Comparison of ENCODE assay signal across 15 cellular contexts in the genomic region with DNA sequence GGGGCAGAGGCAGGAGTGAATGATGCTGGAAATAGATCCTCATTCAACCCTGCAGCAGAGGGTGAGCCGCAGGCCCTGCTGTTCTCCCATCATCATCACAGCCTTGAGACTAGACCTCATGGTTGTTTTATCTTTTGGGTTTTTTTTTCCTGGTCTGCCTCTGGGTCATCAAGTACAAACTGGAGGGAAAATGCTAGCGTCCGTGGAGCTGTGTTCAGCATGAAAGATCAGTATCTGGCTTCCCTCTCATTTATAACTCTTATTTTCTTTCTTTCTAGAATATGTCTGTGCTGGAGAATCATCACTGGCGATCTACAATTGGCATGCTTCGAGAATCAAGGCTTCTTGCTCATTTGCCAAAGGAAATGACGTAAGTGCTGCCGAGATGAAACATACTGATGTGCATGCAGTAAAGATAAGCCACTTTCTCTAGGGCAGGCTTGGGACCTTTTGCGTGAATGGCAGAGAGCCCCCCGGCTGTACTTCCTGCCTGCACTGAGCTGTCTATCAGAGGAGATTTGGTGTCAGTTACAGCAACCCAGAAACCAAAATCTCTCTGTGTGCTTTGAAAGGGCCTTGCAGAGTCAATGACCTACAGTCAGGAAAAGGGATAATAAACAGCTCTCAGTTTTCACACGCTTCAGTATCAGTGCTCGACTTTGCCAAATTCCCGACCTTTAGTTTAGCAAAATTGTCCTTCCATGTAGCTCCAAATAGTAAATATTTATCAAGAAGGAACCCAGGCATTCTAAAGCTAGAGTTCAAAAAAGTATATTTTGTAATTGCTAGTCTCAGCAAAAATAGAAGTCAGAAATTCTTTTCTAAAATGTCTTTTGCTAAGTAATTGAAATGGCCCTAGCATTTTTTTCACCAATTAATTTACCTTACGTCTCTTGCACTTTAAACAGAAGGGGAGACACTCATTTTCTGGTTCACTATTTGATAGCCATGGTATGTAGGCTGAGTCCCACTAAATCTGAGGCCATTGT.
DNase-seq lines count a peak whose midpoint lies in the region; TF ChIP-seq lines count a peak whose summit lies in the region.
"Had no signal": no experiment of that assay in that cellular context is flagged by ENCODE, and none has a peak within 500 bp of the region (broad histone marks: within the 10 kb centered on the region; RNA-seq: fewer than 3 reads in every experiment).

No MANE protein-coding gene starts in this region.

- BruUV-seq in A673 (replicated peaks; lab: Mats Ljungman, UMichigan) = no TSS peak
- BruUV-seq in Calu3 (replicated peaks; lab: Mats Ljungman, UMichigan) = no TSS peak

- peak overlapping the region; percentile 41; the same call in 1 of the 2 replicates for H3K4me2 ChIP-seq in SK-N-SH

- no peak overlapping the region for H3K9ac ChIP-seq in SK-N-SH
- H3K9ac ChIP-seq in mucosa of rectum (ENCODE audit: low read depth in 1 of 2, low read length in 2 of 2) = no peak overlapping the region

- H3K79me2 ChIP-seq in SK-N-SH (ENCODE audit: insufficient read depth) = no peaks in the 10 kb centered on the region

- intact Hi-C loops in A673 (cut with micrococcal nuclease; ENCODE audit: unreplicated experiment) = no loop called here
- intact Hi-C loops in Calu3 (cut with micrococcal nuclease; ENCODE audit: unreplicated experiment) = no loop called here

- H3K27me3 ChIP-seq in A673 (replicated peaks; ENCODE audit: insufficient read depth, low read depth, low read length, poor library complexity) (peaks cover 7% of the 10 kb centered on the region), SK-N-SH (ENCODE audit: insufficient read depth) (no peaks in the 10 kb centered on the region), mucosa of rectum (ENCODE audit: control insufficient read depth in 2 of 2, insufficient read depth in 2 of 2, low read length in 2 of 2) (no peaks in the 10 kb centered on the region), MG63 (no peaks in the 10 kb centered on the region)
- H3K27me3 ChIP-seq: neutrophil, tibial nerve had no signal

- no peaks in the 10 kb centered on the region for H3K9me2 ChIP-seq in SK-N-SH

- H3K4me1 ChIP-seq in A673 (ENCODE audit: insufficient read depth, low read length, poor library complexity, severe bottlenecking) = no peaks in the 10 kb centered on the region
- peaks cover 0 to 12% of the 10 kb centered on the region in 2 experiments; a peak in 2 of 4 replicates for H3K4me1 ChIP-seq in SK-N-SH (ENCODE audit: control insufficient read depth in 1 of 2, insufficient read depth in 2 of 2, low read depth in 1 of 2, low read length in 1 of 2)
- H3K4me1 ChIP-seq in mucosa of rectum (ENCODE audit: control insufficient read depth in 2 of 2, insufficient read depth in 2 of 2, low read length in 2 of 2) = no peaks in the 10 kb centered on the region

- H3F3A ChIP-seq in SK-N-SH (replicated peaks; ENCODE audit: insufficient read depth) = peaks cover 4% of the 10 kb centered on the region

- H3K4me1 Mint-ChIP-seq in Calu3 (ENCODE audit: low read depth, unreplicated experiment) = no peaks in the 10 kb centered on the region
- H3K4me1 Mint-ChIP-seq: B cell had no signal

- no peaks in the 10 kb centered on the region for H3K36me3 Mint-ChIP-seq in Calu3 (ENCODE audit: insufficient read depth, unreplicated experiment)

- no peak overlapping the region for H3K4me3 ChIP-seq in A673 (ENCODE audit: low read depth, low read length, poor library complexity, severe bottlenecking)
- H3K4me3 ChIP-seq in SK-N-SH (ENCODE audit: low read depth in 2 of 2, low read length in 1 of 2) = no peak overlapping the region
- H3K4me3 ChIP-seq in fibroblast of the aortic adventitia (ENCODE audit: low read depth, low read length) = no peak overlapping the region
- H3K4me3 ChIP-seq in mucosa of rectum (ENCODE audit: low read length in 2 of 2) = no peak overlapping the region
- H3K4me3 ChIP-seq in MG63 = no peak overlapping the region
- H3K4me3 ChIP-seq: tibial nerve had no signal

- no peaks in the 10 kb centered on the region for H3K36me3 ChIP-seq in A673 (ENCODE audit: insufficient read depth, low read length, poor library complexity, severe bottlenecking)
- H3K36me3 ChIP-seq in SK-N-SH (replicated peaks in 1 of 2; ENCODE audit: control insufficient read depth in 1 of 2, insufficient read depth in 2 of 2, low read length in 1 of 2) = peaks cover 0 to 6% of the 10 kb centered on the region in 2 experiments
- H3K36me3 ChIP-seq in mucosa of rectum (ENCODE audit: control insufficient read depth in 2 of 2, insufficient read depth in 2 of 2, low read length in 2 of 2) = no peaks in the 10 kb centered on the region
- peaks cover 3% of the 10 kb centered on the region for H3K36me3 ChIP-seq in MG63
- H3K36me3 ChIP-seq: neutrophil had no signal

- H3K9me3 ChIP-seq in A673 (ENCODE audit: low read depth, low read length, poor library complexity, severe bottlenecking) (no peaks in the 10 kb centered on the region), SK-N-SH (no peaks in the 10 kb centered on the region), mucosa of rectum (ENCODE audit: control insufficient read depth in 2 of 2, low read length in 2 of 2) (no peaks in the 10 kb centered on the region), MG63 (no peaks in the 10 kb centered on the region)
- H3K9me3 ChIP-seq: neutrophil, tibial nerve had no signal

- CTCF ChIA-PET in A673 (lab: Charles Lee) (no interaction called here), SK-N-SH (lab: Yijun Ruan, JAX) (interaction anchor here (0.7 to 1.5 kb wide), 3 partner anchors 19 to 136 kb away, joined by 3 to 5 read pairs (median 5); no protein-coding TSS in a partner anchor), Calu3 (lab: Charles Lee) (no interaction called here)

- POLR2A ChIA-PET in A673 (lab: Charles Lee; ENCODE audit: low non-redundant PET) = no interaction called here
- POLR2A ChIA-PET in SK-N-SH (lab: Yijun Ruan, JAX) = interaction anchor here (0.5 to 0.8 kb wide), 4 partner anchors 15 to 321 kb away, joined by 3 read pairs; no protein-coding TSS in a partner anchor

- no peak for TF ChIP-seq CTCF in A673 (conservative IDR thresholded peaks at IDR 0.05; ENCODE audit: low read depth, low read length)
- TF ChIP-seq CTCF in SK-N-SH (IDR thresholded peaks at IDR 0.05) = no peak
- no peak for TF ChIP-seq CTCF in fibroblast of the aortic adventitia (IDR thresholded peaks at IDR 0.05; ENCODE audit: insufficient read depth, low read length)
- no peak for TF ChIP-seq CTCF in Calu3 (IDR thresholded peaks at IDR 0.05; ENCODE audit: unreplicated experiment)

- no peak overlapping the region for H3K27ac Mint-ChIP-seq in Calu3 (ENCODE audit: unreplicated experiment)
- H3K27ac Mint-ChIP-seq: B cell had no signal

- H2AFZ ChIP-seq in SK-N-SH (ENCODE audit: low read depth) = peak overlapping the region; percentile 89

- 44% methylated on average over 13 of the region's 13 CpGs for WGBS in SK-N-SH (ENCODE audit: low lambda C conversion rate)

- TF ChIP-seq RAD21 in SK-N-SH (IDR thresholded peaks at IDR 0.05; ENCODE audit: low read length) = 0 out of 2 replicates have a peak, but pooled peaks have one; percentile 5

- no peaks in the 10 kb centered on the region for H3K9me3 Mint-ChIP-seq in Calu3 (ENCODE audit: low read depth, unreplicated experiment)

- no peak overlapping the region for H3K4me3 Mint-ChIP-seq in Calu3 (ENCODE audit: low read depth, unreplicated experiment)
- H3K4me3 Mint-ChIP-seq: B cell had no signal

- no peaks in the 10 kb centered on the region for H3K27me3 Mint-ChIP-seq in Calu3 (ENCODE audit: unreplicated experiment)
- H3K27me3 Mint-ChIP-seq: B cell had no signal

- TF ChIP-seq EP300 in SK-N-SH (IDR thresholded peaks at IDR 0.05; ENCODE audit: borderline replicate concordance in 1 of 2, low read depth in 1 of 2, low read length in 1 of 2) = peak in 1 of 2 experiments; percentile 86; a peak in 2 of 4 replicates

- H4K20me1 ChIP-seq in SK-N-SH (ENCODE audit: insufficient read depth) = no peaks in the 10 kb centered on the region

- H3K27ac ChIP-seq in A673 (ENCODE audit: low read depth, low read length, poor library complexity, severe bottlenecking) (no peak overlapping the region), SK-N-SH (ENCODE audit: low read depth in 2 of 2, low read length in 1 of 2) (peak overlapping the region; percentile 62 to 94; a peak in 3 of 4 replicates), mucosa of rectum (ENCODE audit: low read depth in 2 of 2, low read length in 2 of 2) (peak overlapping the region; percentile 10 to 35)
- H3K27ac ChIP-seq: neutrophil, tibial nerve had no signal

- DNase-seq in A673 (ENCODE audit: low spot score) (peak; percentile 31), SK-N-SH (peak; percentile 60), fibroblast of the aortic adventitia (ENCODE audit: low read depth) (peak; percentile 95), Calu3 (no peak), NCI-H524 (lab: John Stamatoyannopoulos, UW) (no peak), MG63 (no peak), NCI-H1417 treated with DMSO at 0.1 percent for 48 hours (lab: John Stamatoyannopoulos, UW) (no peak)
- DNase-seq: cortex of kidney, GF-D8, GOT3, NCI-H510A had no signal

TF ChIP-seq in SK-N-SH, 30 proteins besides CTCF, POLR2A, EP300 and RAD21 (continues in another document):
- TF ChIP-seq, protein P1, sequence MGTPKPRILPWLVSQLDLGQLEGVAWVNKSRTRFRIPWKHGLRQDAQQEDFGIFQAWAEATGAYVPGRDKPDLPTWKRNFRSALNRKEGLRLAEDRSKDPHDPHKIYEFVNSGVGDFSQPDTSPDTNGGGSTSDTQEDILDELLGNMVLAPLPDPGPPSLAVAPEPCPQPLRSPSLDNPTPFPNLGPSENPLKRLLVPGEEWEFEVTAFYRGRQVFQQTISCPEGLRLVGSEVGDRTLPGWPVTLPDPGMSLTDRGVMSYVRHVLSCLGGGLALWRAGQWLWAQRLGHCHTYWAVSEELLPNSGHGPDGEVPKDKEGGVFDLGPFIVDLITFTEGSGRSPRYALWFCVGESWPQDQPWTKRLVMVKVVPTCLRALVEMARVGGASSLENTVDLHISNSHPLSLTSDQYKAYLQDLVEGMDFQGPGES (IDR thresholded peaks at IDR 0.05; ENCODE audit: low read depth, low read length) = no peak
- TF ChIP-seq MEF2A (IDR thresholded peaks at IDR 0.05; ENCODE audit: borderline replicate concordance, low read depth) = no peak
- TF ChIP-seq RFX5 (IDR thresholded peaks at IDR 0.05; ENCODE audit: low read length) = no peak; the same call in 1 of the 2 replicates
- no peak for TF ChIP-seq SMC3 (IDR thresholded peaks at IDR 0.05; ENCODE audit: low read depth, low read length)
- no peak for TF ChIP-seq TAF1 (IDR thresholded peaks at IDR 0.05; ENCODE audit: borderline replicate concordance, low read depth, low read length)
- TF ChIP-seq NRF1 (IDR thresholded peaks at IDR 0.05; ENCODE audit: low read depth, low read length) = no peak
- no peak for TF ChIP-seq TEAD4 (IDR thresholded peaks at IDR 0.05; ENCODE audit: borderline replicate concordance, insufficient read depth)
- peak; percentile 36; the same call in 1 of the 2 replicates for TF ChIP-seq NFIC (IDR thresholded peaks at IDR 0.05; ENCODE audit: borderline replicate concordance)
- TF ChIP-seq FOXJ3 (CRISPR knock-in tag; IDR thresholded peaks at IDR 0.05) = peak; percentile 61; the same call in 1 of the 2 replicates
- TF ChIP-seq EZH2phosphoT487 (IDR thresholded peaks at IDR 0.05; ENCODE audit: borderline replicate concordance, low read depth) = no peak
- no peak for TF ChIP-seq YY1 (IDR thresholded peaks at IDR 0.05; ENCODE audit: low read depth)
- no peak for TF ChIP-seq ELF1 (IDR thresholded peaks at IDR 0.05)
- peak; percentile 96 for TF ChIP-seq GATA2 (CRISPR knock-in tag; IDR thresholded peaks at IDR 0.05)

Comparison
In these comparisons a context has a peak if more than half of its experiments do, and no peak if none do; other contexts are left out.
1. DNase-seq: peak in A673 (single experiment), SK-N-SH (single experiment) and fibroblast of the aortic adventitia (single experiment); none in Calu3 (single experiment), NCI-H524 (0 of 2), MG63 (single experiment) and NCI-H1417 treated with DMSO at 0.1 percent for 48 hours (single experiment).